ENCODE assay signal across 12 cellular contexts in genomic region chr1:40056519-40057309, GRCh38. TPM values are rescaled to one million over a fixed set of nuclear protein-coding genes. Genes with fewer than 3 reads are reported as not detected.
DNase-seq lines count a peak whose midpoint lies in the region; ATAC-seq and TF ChIP-seq lines count a peak whose summit lies in the region.
"Had no signal": no experiment of that assay in that cellular context is flagged by ENCODE, and none has a peak within 500 bp of the region (broad histone marks: within the 10 kb centered on the region; RNA-seq: fewer than 3 reads in every experiment).

No MANE protein-coding gene starts in this region.

- H3K27ac ChIP-seq in spleen = peak overlapping the region; percentile 6 to 91 (median 89)

- no peak for TF ChIP-seq POLR2A in spleen (IDR thresholded peaks at IDR 0.05)

- H3K27me3 ChIP-seq in spleen (replicated peaks in 1 of 7) = no peaks in the 10 kb centered on the region

- no peaks in the 10 kb centered on the region for H3K9me3 ChIP-seq in spleen

- H3K4me1 ChIP-seq in spleen = peaks cover 76 to 100% (median 98%) of the 10 kb centered on the region in 6 donors

- in situ Hi-C loops in GM13976 (cut with MboI; ENCODE audit: low sequenced_read_pairs, unreplicated experiment) = no loop called here

- H3K9me3 Mint-ChIP-seq in activated CD4-positive, alpha-beta T cell treated with anti-CD3 and anti-CD28 coated beads, Interleukin-2, amount 10 ng/mL, durations not matched to agents 24 days and 14 days = no peaks in the 10 kb centered on the region
- H3K9me3 Mint-ChIP-seq in chondrocyte (ENCODE audit: low read depth) = no peaks in the 10 kb centered on the region
- H3K9me3 Mint-ChIP-seq: nephron had no signal

- peaks cover 0 to 75% (median 17%) of the 10 kb centered on the region in 6 donors for H3K36me3 ChIP-seq in spleen

- TF ChIP-seq CTCF in chondrocyte (IDR thresholded peaks at IDR 0.05) = no peak
- TF ChIP-seq CTCF in spleen (IDR thresholded peaks at IDR 0.05 in 8 of 11, conservative IDR thresholded peaks at IDR 0.05 in 3 of 11) = no peak
- no peak for TF ChIP-seq CTCF in GM13976 (IDR thresholded peaks at IDR 0.05; ENCODE audit: borderline replicate concordance, control extremely low read depth, extremely low read depth, insufficient read depth, missing control alignments)

- H3K4me3 Mint-ChIP-seq in activated CD4-positive, alpha-beta T cell treated with anti-CD3 and anti-CD28 coated beads, Interleukin-2, amount 10 ng/mL, durations not matched to agents 24 days and 14 days = peak overlapping the region; percentile 3
- H3K4me3 Mint-ChIP-seq in chondrocyte (ENCODE audit: unreplicated experiment) = no peak overlapping the region
- H3K4me3 Mint-ChIP-seq: nephron had no signal

- 93 to 98% (median 95%) methylated on average over 5 of the region's 5 CpGs for WGBS in spleen, 5 donors

- H3K27me3 Mint-ChIP-seq in activated CD4-positive, alpha-beta T cell treated with anti-CD3 and anti-CD28 coated beads, Interleukin-2, amount 10 ng/mL, durations not matched to agents 24 days and 14 days = no peaks in the 10 kb centered on the region
- no peaks in the 10 kb centered on the region for H3K27me3 Mint-ChIP-seq in chondrocyte (ENCODE audit: low read depth)

- H3K4me3 ChIP-seq in spleen = no peak overlapping the region

- peak overlapping the region; percentile 82 for H3K27ac Mint-ChIP-seq in activated CD4-positive, alpha-beta T cell treated with anti-CD3 and anti-CD28 coated beads, Interleukin-2, amount 10 ng/mL, durations not matched to agents 24 days and 14 days
- H3K27ac Mint-ChIP-seq in chondrocyte (ENCODE audit: unreplicated experiment) = peak overlapping the region; percentile 59
- H3K27ac Mint-ChIP-seq: nephron had no signal

- peaks cover 73% of the 10 kb centered on the region for H3K4me1 Mint-ChIP-seq in activated CD4-positive, alpha-beta T cell treated with anti-CD3 and anti-CD28 coated beads, Interleukin-2, amount 10 ng/mL, durations not matched to agents 24 days and 14 days
- peaks cover 59% of the 10 kb centered on the region for H3K4me1 Mint-ChIP-seq in chondrocyte (ENCODE audit: low read depth)
- H3K4me1 Mint-ChIP-seq: nephron had no signal

- H3K36me3 Mint-ChIP-seq in activated CD4-positive, alpha-beta T cell treated with anti-CD3 and anti-CD28 coated beads, Interleukin-2, amount 10 ng/mL, durations not matched to agents 24 days and 14 days (ENCODE audit: low read depth) = peaks cover 60% of the 10 kb centered on the region
- peaks cover 13% of the 10 kb centered on the region for H3K36me3 Mint-ChIP-seq in chondrocyte (ENCODE audit: low read depth)

- intact Hi-C loops in activated CD4-positive, alpha-beta T cell treated with anti-CD3 and anti-CD28 coated beads, Interleukin-2, amount 10 ng/mL, durations not matched to agents 24 days and 14 days (cut with micrococcal nuclease) = no loop called here
- intact Hi-C loops in spleen (cut with DNase I; ENCODE audit: low total_unique reads) = no loop called here

- no peak for ATAC-seq in HG03571 (IDR thresholded peaks at IDR 0.05; ENCODE audit: unreplicated experiment)

- DNase-seq in activated CD4-positive, alpha-beta T cell treated with anti-CD3 and anti-CD28 coated beads, Interleukin-2, amount 10 ng/mL, durations not matched to agents 24 days and 14 days = no peak
- DNase-seq in activated CD4-positive, alpha-beta T cell treated with anti-CD3 and anti-CD28 coated beads for 48 hours = no peak
- DNase-seq in OCI-M1 (lab: John Stamatoyannopoulos, UW) = peak; percentile 44
- no peak for DNase-seq in chondrocyte (ENCODE audit: low spot score)
- no peak for DNase-seq in spleen
- DNase-seq in islet precursor cell = no peak
- no peak for DNase-seq in GM13976 (ENCODE audit: low spot score)
- DNase-seq: IMR-90, NCI-H1436, NCI-H510A treated with DMSO at 0.1 percent for 48 hours had no signal

RNA-seq across cellular contexts. Expression of gene CAP1, which starts 16.2 kb away (rescaled TPM):
- 417 and 440 TPM in 2 replicates for total RNA-seq in activated CD4-positive, alpha-beta T cell treated with anti-CD3 and anti-CD28 coated beads, Interleukin-2, amount 10 ng/mL, durations not matched to agents 24 days and 14 days
- 415 to 576 TPM (median 558 TPM) in 3 replicates for total RNA-seq in chondrocyte
- total RNA-seq in spleen = 100 to 1,000 TPM; 241 to 608 (median 402) TPM
- polyA plus RNA-seq in spleen = 100 to 1,000 TPM; 124 to 200 (median 182) TPM

RNA-seq across cellular contexts. Expression of gene PPT1, which starts 40.3 kb away (rescaled TPM):
- total RNA-seq in activated CD4-positive, alpha-beta T cell treated with anti-CD3 and anti-CD28 coated beads, Interleukin-2, amount 10 ng/mL, durations not matched to agents 24 days and 14 days = 99.0 and 102 TPM in 2 replicates
- total RNA-seq in chondrocyte = 48.3 to 79.0 TPM (median 48.6 TPM) in 3 replicates
- 100 to 1,000 TPM; 180 to 282 (median 214) TPM for total RNA-seq in spleen
- polyA plus RNA-seq in spleen = 10 to 100 TPM; 57.1 to 88.0 (median 86.8) TPM
